9 cellular contexts compared by ENCODE assay signal in genomic region chr6:152897807-152898399, GRCh38.
DNase-seq lines count a peak whose midpoint lies in the region; ATAC-seq and TF ChIP-seq lines count a peak whose summit lies in the region.
"Had no signal": no experiment of that assay in that cellular context is flagged by ENCODE, and none has a peak within 500 bp of the region (broad histone marks: within the 10 kb centered on the region; RNA-seq: fewer than 3 reads in every experiment).

No MANE protein-coding gene starts in this region.

- H3K36me3 ChIP-seq in GM23338 (ENCODE audit: insufficient read depth) = no peaks in the 10 kb centered on the region
- H3K36me3 ChIP-seq in Karpas-422 (ENCODE audit: insufficient read depth, low read length) = no peaks in the 10 kb centered on the region
- H3K36me3 ChIP-seq in hepatocyte (replicated peaks; ENCODE audit: insufficient read depth, low read depth) = no peaks in the 10 kb centered on the region

- H3K27ac Mint-ChIP-seq in GM23338 = no peak overlapping the region
- H3K27ac Mint-ChIP-seq: stimulated activated naive CD8-positive, alpha-beta T cell treated with anti-CD3 and anti-CD28 coated beads, Interleukin-15, Interleukin-2, amounts not matched to agents 100 ng/mL and 50 ng/mL, for 24 hours had no signal

- no peaks in the 10 kb centered on the region for H3K36me3 Mint-ChIP-seq in GM23338 (ENCODE audit: low read depth)

- no peaks in the 10 kb centered on the region for H4K20me1 ChIP-seq in GM23338 (replicated peaks; ENCODE audit: insufficient read depth)
- H4K20me1 ChIP-seq in Karpas-422 (ENCODE audit: insufficient read depth, low read depth, low read length) = no peaks in the 10 kb centered on the region
- no peaks in the 10 kb centered on the region for H4K20me1 ChIP-seq in hepatocyte (ENCODE audit: insufficient read depth, poor library complexity, severe bottlenecking)

- no peak overlapping the region for H3K9ac ChIP-seq in Karpas-422 (ENCODE audit: low read length)

- H3K27ac ChIP-seq in GM23338 (ENCODE audit: low read depth) (no peak overlapping the region), Karpas-422 (ENCODE audit: low read length) (no peak overlapping the region), hepatocyte (no peak overlapping the region)

- H2AFZ ChIP-seq in GM23338 (no peak overlapping the region), Karpas-422 (ENCODE audit: low read length) (no peak overlapping the region), hepatocyte (no peak overlapping the region)

- H3K4me3 ChIP-seq in GM23338 (no peak overlapping the region), Karpas-422 (ENCODE audit: low read length) (no peak overlapping the region), hepatocyte (no peak overlapping the region)

- DNase-seq in GM23338 (ENCODE audit: low spot score) = peak; percentile 86
- peak; percentile 86 for DNase-seq in Karpas-422
- peak; percentile 4 to 60 (median 32) for DNase-seq in T-helper 2 cell
- peak in 37 of 58 donors; percentile 1 to 58 (median 13) for DNase-seq in anterior cingulate cortex (lab: John Stamatoyannopoulos, UW)
- DNase-seq in hepatocyte (ENCODE audit: low spot score) = peak; percentile 70
- DNase-seq in smooth muscle cell of the brain vasculature (ENCODE audit: low read depth, low spot score) = peak; percentile 13
- no peak for DNase-seq in mesenteric fat pad (ENCODE audit: low spot score)

- H3K79me2 ChIP-seq in GM23338 (replicated peaks; ENCODE audit: insufficient read depth) = no peaks in the 10 kb centered on the region
- no peaks in the 10 kb centered on the region for H3K79me2 ChIP-seq in Karpas-422 (ENCODE audit: low read length)
- no peaks in the 10 kb centered on the region for H3K79me2 ChIP-seq in hepatocyte

- H3K9me3 ChIP-seq in Karpas-422 (ENCODE audit: low read length) (no peaks in the 10 kb centered on the region), hepatocyte (ENCODE audit: low read depth) (no peaks in the 10 kb centered on the region)

- H3F3A ChIP-seq in GM23338 (replicated peaks; ENCODE audit: low read depth) = no peaks in the 10 kb centered on the region

- H3K9me2 ChIP-seq in GM23338 (ENCODE audit: insufficient read depth) = 0 out of 2 replicates have a peak, but pooled peaks cover 3% of the 10 kb centered on the region
- H3K9me2 ChIP-seq in Karpas-422 (replicated peaks; ENCODE audit: insufficient read depth, low read length) = no peaks in the 10 kb centered on the region
- no peaks in the 10 kb centered on the region for H3K9me2 ChIP-seq in hepatocyte (replicated peaks; ENCODE audit: insufficient read depth)

- ATAC-seq in GM23338 = peak; percentile 99

- TF ChIP-seq CTCF in GM12873 (IDR thresholded peaks at IDR 0.05; ENCODE audit: insufficient read depth, low read depth, low read length, missing control alignments) (peak; percentile 92), GM23338 (conservative IDR thresholded peaks at IDR 0.05; ENCODE audit: low read depth in 2 of 2) (peak; percentile 81 to 93), hepatocyte (IDR thresholded peaks at IDR 0.05; ENCODE audit: poor library complexity) (peak; percentile 71)

- H3K4me1 ChIP-seq in GM23338 (ENCODE audit: insufficient read depth) (peaks cover 15% of the 10 kb centered on the region), Karpas-422 (ENCODE audit: low read length) (no peaks in the 10 kb centered on the region), hepatocyte (ENCODE audit: insufficient read depth) (no peaks in the 10 kb centered on the region)

- no peak overlapping the region for H3K4me2 ChIP-seq in GM23338
- H3K4me2 ChIP-seq in Karpas-422 (ENCODE audit: low read depth, low read length, poor library complexity, severe bottlenecking) = no peak overlapping the region
- H3K4me2 ChIP-seq in hepatocyte = no peak overlapping the region

- 50% methylated on average over 16 of the region's 16 CpGs for WGBS in hepatocyte (ENCODE audit: low lambda C conversion rate, missing lambda C conversion rate)

- H3K27me3 ChIP-seq in GM23338 (ENCODE audit: insufficient read depth) = no peaks in the 10 kb centered on the region
- H3K27me3 ChIP-seq in Karpas-422 (ENCODE audit: low read length) = 0 out of 2 replicates have a peak, but pooled peaks cover 3% of the 10 kb centered on the region
- peaks cover 6% of the 10 kb centered on the region for H3K27me3 ChIP-seq in hepatocyte

- peaks cover 13% of the 10 kb centered on the region for H3K4me1 Mint-ChIP-seq in GM23338

- no peaks in the 10 kb centered on the region for H3K27me3 Mint-ChIP-seq in GM23338 (ENCODE audit: insufficient read depth, low read depth, poor library complexity)

- H3K4me3 Mint-ChIP-seq in GM23338 = no peak overlapping the region
- H3K4me3 Mint-ChIP-seq: stimulated activated naive CD8-positive, alpha-beta T cell treated with anti-CD3 and anti-CD28 coated beads, Interleukin-15, Interleukin-2, amounts not matched to agents 100 ng/mL and 50 ng/mL, for 24 hours had no signal

- no peaks in the 10 kb centered on the region for H3K9me3 Mint-ChIP-seq in GM23338
- H3K9me3 Mint-ChIP-seq: stimulated activated naive CD8-positive, alpha-beta T cell treated with anti-CD3 and anti-CD28 coated beads, Interleukin-15, Interleukin-2, amounts not matched to agents 100 ng/mL and 50 ng/mL, for 24 hours had no signal

TF ChIP-seq in GM23338, 12 proteins besides CTCF, POLR2A, EP300 and RAD21 (continues in another document):
- TF ChIP-seq ETS1 (IDR thresholded peaks at IDR 0.05) (no peak), POLR2AphosphoS5 (IDR thresholded peaks at IDR 0.05; ENCODE audit: low read depth) (no peak), EZH2phosphoT487 (IDR thresholded peaks at IDR 0.05; ENCODE audit: unreplicated experiment) (no peak), ZNF462 (CRISPR knock-in tag; IDR thresholded peaks at IDR 0.05) (no peak), CREB1 (CRISPR knock-in tag; IDR thresholded peaks at IDR 0.05; ENCODE audit: low read depth) (no peak), ZNF114 (CRISPR knock-in tag; IDR thresholded peaks at IDR 0.05) (no peak)
